In the genomic region with DNA sequence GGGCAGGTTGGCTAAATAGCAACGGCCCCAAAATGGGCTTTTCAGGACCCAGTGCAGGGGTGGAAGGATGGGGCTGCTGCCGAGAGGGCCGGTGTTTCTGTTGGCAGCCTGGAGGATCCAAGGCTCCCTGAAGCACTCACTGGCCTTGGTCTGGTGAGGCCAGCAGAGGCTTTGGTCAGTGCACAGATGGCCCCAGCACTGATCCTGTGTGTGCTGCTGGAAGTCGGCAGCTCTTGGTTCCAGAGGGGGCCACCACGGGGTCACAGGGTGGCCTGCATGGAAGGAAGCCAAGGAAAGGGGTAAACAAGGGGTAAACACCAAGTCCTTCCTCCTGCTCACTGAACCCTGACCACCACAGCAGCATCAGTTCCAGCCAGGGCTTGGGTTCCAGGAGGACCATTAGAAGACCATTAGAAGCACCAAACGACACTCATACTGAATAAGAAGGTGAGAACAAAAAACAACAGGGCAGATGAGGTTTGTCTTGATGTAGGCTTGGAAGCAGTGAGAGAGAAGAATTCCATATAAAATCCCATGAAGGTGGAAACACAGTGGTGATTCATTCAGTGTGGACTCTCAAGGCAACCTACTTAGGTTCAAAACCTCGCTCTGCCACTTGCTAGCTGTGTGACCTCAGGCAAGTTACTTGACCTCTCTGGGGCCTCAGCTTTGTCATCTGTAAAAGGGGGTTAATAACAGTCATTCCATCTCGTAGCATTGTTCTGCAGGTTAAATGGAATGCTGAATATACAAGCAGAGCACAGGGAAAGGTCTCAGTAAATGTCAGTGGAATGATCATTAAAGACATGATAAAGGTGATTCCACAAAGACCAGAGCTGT, we compare ENCODE assay signal across 13 cellular contexts.
A peak's percentile ranks its signal among the peaks of the same experiment; 100 is the strongest.
DNase-seq lines count a peak whose midpoint lies in the region; ATAC-seq and TF ChIP-seq lines count a peak whose summit lies in the region.
"Had no signal": no experiment of that assay in that cellular context is flagged by ENCODE, and none has a peak within 500 bp of the region (broad histone marks: within the 10 kb centered on the region; RNA-seq: fewer than 3 reads in every experiment).

No MANE protein-coding gene starts in this region.

- no peak overlapping the region for H3K4me3 Mint-ChIP-seq in activated CD4-positive, alpha-beta T cell treated with anti-CD3 and anti-CD28 coated beads for 36 hours
- peak overlapping the region; percentile 73 for H3K4me3 Mint-ChIP-seq in stimulated activated naive B cell treated with anti-CD40 and anti-IgM and Interleukin-4, amounts not matched to agents 10 μg/mL and 1 μg/mL and 100 μg/mL, for 72 hours

- POLR2A ChIA-PET in activated CD4-positive, alpha-beta T cell treated with anti-CD3 and anti-CD28 coated beads for 36 hours (lab: Charles Lee), result no interaction called here
- POLR2A ChIA-PET in RWPE1 (lab: Yijun Ruan, JAX; ENCODE audit: low non-redundant PET), result no interaction called here

- TF ChIP-seq CTCF in RWPE1 (conservative IDR thresholded peaks at IDR 0.05; ENCODE audit: low read depth) (no peak), fibroblast of lung (conservative IDR thresholded peaks at IDR 0.05 in 1 of 2, IDR thresholded peaks at IDR 0.05 in 1 of 2; ENCODE audit: low read depth in 1 of 2, low read length in 2 of 2) (no peak)

- H3K9me3 Mint-ChIP-seq in activated CD4-positive, alpha-beta T cell treated with anti-CD3 and anti-CD28 coated beads for 36 hours (ENCODE audit: low read depth), result no peaks in the 10 kb centered on the region
- no peaks in the 10 kb centered on the region for H3K9me3 Mint-ChIP-seq in stimulated activated naive B cell treated with anti-CD40 and anti-IgM and Interleukin-4, amounts not matched to agents 10 μg/mL and 1 μg/mL and 100 μg/mL, for 72 hours

- H3K4me2 ChIP-seq in fibroblast of lung (ENCODE audit: extremely low read depth, insufficient read depth, low read length), result no peak overlapping the region

- no peak for DNase-seq in activated CD4-positive, alpha-beta T cell treated with anti-CD3 and anti-CD28 coated beads for 36 hours
- no peak for DNase-seq in activated CD4-positive, alpha-beta T cell treated with anti-CD3 and anti-CD28 coated beads for 48 hours
- DNase-seq in RWPE1 (ENCODE audit: low spot score) (no peak), fibroblast of lung (ENCODE audit: low read depth in 2 of 2) (no peak), SHP77 (lab: John Stamatoyannopoulos, UW) (no peak), SHP77 treated with DMSO at 0.1 percent for 48 hours (lab: John Stamatoyannopoulos, UW) (no peak)
- DNase-seq in stimulated activated naive B cell treated with anti-CD40 and anti-IgM and Interleukin-4, amounts not matched to agents 10 μg/mL and 1 μg/mL and 100 μg/mL, for 72 hours, result no peak
- DNase-seq: brain microvascular endothelial cell; hippocampal formation; OCI-M1; stimulated activated CD4-positive, alpha-beta T cell treated with anti-CD3 and anti-CD28 coated beads, Interleukin-4, amount 100 ng/mL, for 1 hour had no signal

- H3K4me3 ChIP-seq in fibroblast of lung (replicated peaks in 1 of 4; ENCODE audit: control extremely low read depth in 1 of 4, insufficient read depth in 1 of 4, low read depth in 3 of 4, low read length in 4 of 4), result no peak overlapping the region
- H3K4me3 ChIP-seq: prostate gland had no signal

- CTCF ChIA-PET in activated CD4-positive, alpha-beta T cell treated with anti-CD3 and anti-CD28 coated beads for 36 hours (lab: Charles Lee), result interaction anchor here (0.8 to 1.2 kb wide), 2 partner anchors 81 to 976 kb away, joined by 3 read pairs; no protein-coding TSS in a partner anchor
- CTCF ChIA-PET in RWPE1 (lab: Yijun Ruan, JAX), result no interaction called here

- H3K27ac ChIP-seq in RWPE1, result peak overlapping the region; percentile 98
- H3K27ac ChIP-seq in fibroblast of lung (ENCODE audit: insufficient read depth, low read length), result peak overlapping the region; percentile 37
- H3K27ac ChIP-seq: brain microvascular endothelial cell, prostate gland had no signal

- peaks cover 44% of the 10 kb centered on the region for H3K36me3 ChIP-seq in fibroblast of lung (ENCODE audit: control insufficient read depth, insufficient read depth, low read length)

- peaks cover 5% of the 10 kb centered on the region for H4K20me1 ChIP-seq in fibroblast of lung (ENCODE audit: control insufficient read depth, extremely low read depth, insufficient read depth, low read length)

- no peaks in the 10 kb centered on the region for H3K9me3 ChIP-seq in fibroblast of lung (ENCODE audit: control insufficient read depth, insufficient read depth, low read depth, low read length)
- H3K9me3 ChIP-seq: prostate gland had no signal

- no peaks in the 10 kb centered on the region for H3K27me3 Mint-ChIP-seq in activated CD4-positive, alpha-beta T cell treated with anti-CD3 and anti-CD28 coated beads for 36 hours
- H3K27me3 Mint-ChIP-seq in stimulated activated naive B cell treated with anti-CD40 and anti-IgM and Interleukin-4, amounts not matched to agents 10 μg/mL and 1 μg/mL and 100 μg/mL, for 72 hours, result no peaks in the 10 kb centered on the region

- H2AFZ ChIP-seq in fibroblast of lung (ENCODE audit: low read length), result no peak overlapping the region

- H3K36me3 Mint-ChIP-seq in activated CD4-positive, alpha-beta T cell treated with anti-CD3 and anti-CD28 coated beads for 36 hours (ENCODE audit: low read depth), result peaks cover 75% of the 10 kb centered on the region
- H3K36me3 Mint-ChIP-seq in stimulated activated naive B cell treated with anti-CD40 and anti-IgM and Interleukin-4, amounts not matched to agents 10 μg/mL and 1 μg/mL and 100 μg/mL, for 72 hours, result peaks cover 77 to 91% of the 10 kb centered on the region in 2 donors

- H3K79me2 ChIP-seq in fibroblast of lung (ENCODE audit: control insufficient read depth, insufficient read depth, low read length), result peaks cover 95% of the 10 kb centered on the region

- no peaks in the 10 kb centered on the region for H3K27me3 ChIP-seq in fibroblast of lung (ENCODE audit: control insufficient read depth, insufficient read depth, low read length)
- H3K27me3 ChIP-seq: brain microvascular endothelial cell had no signal

- H3K4me1 ChIP-seq in fibroblast of lung (ENCODE audit: control insufficient read depth, extremely low read depth, insufficient read depth, low read length), result peaks cover 15% of the 10 kb centered on the region
- H3K4me1 ChIP-seq: prostate gland had no signal

- ATAC-seq in activated CD4-positive, alpha-beta T cell treated with anti-CD3 and anti-CD28 coated beads for 36 hours, result no peak
- ATAC-seq in stimulated activated naive B cell treated with anti-CD40 and anti-IgM and Interleukin-4, amounts not matched to agents 10 μg/mL and 1 μg/mL and 100 μg/mL, for 72 hours (replicated peaks), result no peak
- ATAC-seq in GM21447 (IDR thresholded peaks at IDR 0.05; ENCODE audit: unreplicated experiment), result no peak

- peak overlapping the region; percentile 76 for H3K27ac Mint-ChIP-seq in activated CD4-positive, alpha-beta T cell treated with anti-CD3 and anti-CD28 coated beads for 36 hours
- H3K27ac Mint-ChIP-seq in stimulated activated naive B cell treated with anti-CD40 and anti-IgM and Interleukin-4, amounts not matched to agents 10 μg/mL and 1 μg/mL and 100 μg/mL, for 72 hours, result peak overlapping the region; percentile 94

- H3K9ac ChIP-seq in fibroblast of lung (ENCODE audit: insufficient read depth, low read length), result no peak overlapping the region

- peaks cover 77% of the 10 kb centered on the region for H3K4me1 Mint-ChIP-seq in activated CD4-positive, alpha-beta T cell treated with anti-CD3 and anti-CD28 coated beads for 36 hours
- peaks cover 61 to 94% of the 10 kb centered on the region in 2 donors for H3K4me1 Mint-ChIP-seq in stimulated activated naive B cell treated with anti-CD40 and anti-IgM and Interleukin-4, amounts not matched to agents 10 μg/mL and 1 μg/mL and 100 μg/mL, for 72 hours

- intact Hi-C loops in activated CD4-positive, alpha-beta T cell treated with anti-CD3 and anti-CD28 coated beads for 36 hours (cut with DNase I, micrococcal nuclease), result loop anchor here in 1 of 2 experiments (5.0 kb wide), 1 partner anchor 172 kb away; no protein-coding TSS in a partner anchor
